18 cellular contexts compared by ENCODE assay signal in genomic region chr2:140880573-140880972, GRCh38.
A peak's percentile ranks its signal among the peaks of the same experiment; 100 is the strongest.
DNase-seq lines count a peak whose midpoint lies in the region; ATAC-seq and TF ChIP-seq lines count a peak whose summit lies in the region.
"Had no signal": no experiment of that assay in that cellular context is flagged by ENCODE, and none has a peak within 500 bp of the region (broad histone marks: within the 10 kb centered on the region; RNA-seq: fewer than 3 reads in every experiment).

No MANE protein-coding gene starts in this region.

- no peak overlapping the region for H3K4me2 ChIP-seq in mesenchymal stem cell (ENCODE audit: low read length, poor library complexity, severe bottlenecking)
- H3K4me2 ChIP-seq: BLaER1 had no signal

- H4K91ac ChIP-seq in mesenchymal stem cell (ENCODE audit: low read length): no peak overlapping the region

- no peak overlapping the region for H3K9ac ChIP-seq in mesenchymal stem cell (ENCODE audit: low read length)
- H3K9ac ChIP-seq: BLaER1 had no signal

- H3K9me3 ChIP-seq in mesenchymal stem cell (ENCODE audit: control insufficient read depth, low read length) (peaks cover 20% of the 10 kb centered on the region), body of pancreas (no peaks in the 10 kb centered on the region)

- no peak overlapping the region for H3K18ac ChIP-seq in mesenchymal stem cell (ENCODE audit: low read depth in 1 of 2, low read length in 2 of 2)

- H3K4me1 ChIP-seq in mesenchymal stem cell (ENCODE audit: control insufficient read depth, insufficient read depth, low read depth, low read length): no peaks in the 10 kb centered on the region
- no peaks in the 10 kb centered on the region for H3K4me1 ChIP-seq in body of pancreas
- no peaks in the 10 kb centered on the region for H3K4me1 ChIP-seq in foreskin keratinocyte
- H3K4me1 ChIP-seq: BLaER1 had no signal

- no peak overlapping the region for H2AK5ac ChIP-seq in mesenchymal stem cell (ENCODE audit: low read length, severe bottlenecking)

- no peaks in the 10 kb centered on the region for H3K79me1 ChIP-seq in mesenchymal stem cell (replicated peaks; ENCODE audit: low read length, poor library complexity, severe bottlenecking)

- intact Hi-C loops in body of pancreas (cut with DNase I): no loop called here

- no peak overlapping the region for H3K27ac ChIP-seq in mesenchymal stem cell (ENCODE audit: low read length, poor library complexity, severe bottlenecking)
- H3K27ac ChIP-seq in body of pancreas: no peak overlapping the region
- H3K27ac ChIP-seq in foreskin keratinocyte: no peak overlapping the region
- H3K27ac ChIP-seq: 22Rv1, BLaER1, RWPE1, SJCRH30 had no signal

- no peak overlapping the region for H3K14ac ChIP-seq in mesenchymal stem cell (ENCODE audit: low read length in 2 of 2)

- H3K4me3 ChIP-seq in mesenchymal stem cell (ENCODE audit: insufficient read depth in 1 of 2, low read depth in 1 of 2, low read length in 2 of 2) (no peak overlapping the region), body of pancreas (no peak overlapping the region)
- H3K4me3 ChIP-seq: BLaER1, K562, SJCRH30 had no signal

- TF ChIP-seq CTCF in body of pancreas (IDR thresholded peaks at IDR 0.05): no peak
- TF ChIP-seq CTCF in foreskin keratinocyte (conservative IDR thresholded peaks at IDR 0.05): no peak

- no peak overlapping the region for H3K4ac ChIP-seq in mesenchymal stem cell (ENCODE audit: low read depth in 1 of 2, low read length in 2 of 2)

- H2BK120ac ChIP-seq in mesenchymal stem cell (ENCODE audit: low read depth, low read length): no peak overlapping the region

- no peak overlapping the region for H3K23ac ChIP-seq in mesenchymal stem cell (ENCODE audit: low read length in 2 of 2)

- DNase-seq in DMS153 (lab: John Stamatoyannopoulos, UW): peak; percentile 9
- DNase-seq in DMS153 treated with DMSO at 0.1 percent for 48 hours (lab: John Stamatoyannopoulos, UW; ENCODE audit: unreplicated experiment): no peak
- DNase-seq in NCI-H774 (lab: John Stamatoyannopoulos, UW): peak; percentile 19
- DNase-seq in dedifferentiated amniotic fluid mesenchymal stem cell (ENCODE audit: extremely low spot score): peak; percentile 19
- peak; percentile 77 for DNase-seq in mesenchymal stem cell
- DNase-seq in body of pancreas: no peak
- DNase-seq in foreskin keratinocyte: no peak
- DNase-seq: CD8-positive, alpha-beta memory T cell; H9; NCI-H1694 treated with DMSO at 0.1 percent for 48 hours; NCI-H526 treated with DMSO at 0.1 percent for 48 hours; OCI-M1 had no signal

- WGBS in mesenchymal stem cell: 0% methylated on average over 1 of the region's 1 CpG
- 36 to 61% methylated on average over 1 of the region's 1 CpG for WGBS in body of pancreas, 2 donors

- H2BK5ac ChIP-seq in mesenchymal stem cell (ENCODE audit: low read depth, low read length, poor library complexity, severe bottlenecking): no peak overlapping the region

- H2BK15ac ChIP-seq in mesenchymal stem cell (ENCODE audit: low read depth, poor library complexity, severe bottlenecking): no peak overlapping the region

- H2BK12ac ChIP-seq in mesenchymal stem cell (ENCODE audit: low read length in 2 of 2): no peak overlapping the region

- ATAC-seq in body of pancreas: no peak
- no peak for ATAC-seq in HG02840 (IDR thresholded peaks at IDR 0.05; ENCODE audit: low FRiP score, unreplicated experiment)
- ATAC-seq in foreskin keratinocyte: no peak
- ATAC-seq: K562 had no signal

- H3K36me3 ChIP-seq in mesenchymal stem cell (ENCODE audit: control insufficient read depth in 1 of 2, insufficient read depth in 2 of 2, low read depth in 1 of 2, low read length in 2 of 2) (no peaks in the 10 kb centered on the region), body of pancreas (replicated peaks in 1 of 2; ENCODE audit: insufficient read depth in 1 of 2, low read depth in 2 of 2) (no peaks in the 10 kb centered on the region)
- H3K36me3 ChIP-seq: BLaER1, SJCRH30 had no signal

- H2AFZ ChIP-seq in mesenchymal stem cell (ENCODE audit: low read depth, low read length): no peak overlapping the region

- TF ChIP-seq POLR2A in body of pancreas (IDR thresholded peaks at IDR 0.05): no peak

- H3K27me3 ChIP-seq in mesenchymal stem cell (ENCODE audit: control insufficient read depth in 1 of 2, insufficient read depth in 1 of 2, low read length in 2 of 2) (no peaks in the 10 kb centered on the region), body of pancreas (no peaks in the 10 kb centered on the region), foreskin keratinocyte (no peaks in the 10 kb centered on the region)
- H3K27me3 ChIP-seq: BLaER1, SJCRH30 had no signal

- H4K8ac ChIP-seq in mesenchymal stem cell (ENCODE audit: low read length): no peak overlapping the region

Comparison
In these comparisons a context has a peak if more than half of its experiments do, and no peak if none do; other contexts are left out.
1. DNase-seq: peak in DMS153 (single experiment), NCI-H774 (single experiment), dedifferentiated amniotic fluid mesenchymal stem cell (single experiment) and mesenchymal stem cell (single experiment); none in DMS153 treated with DMSO at 0.1 percent for 48 hours (single experiment), body of pancreas (0 of 4) and foreskin keratinocyte (0 of 2).